ENCODE assay signal across 11 cellular contexts in genomic region chr17:59287452-59287851, GRCh38.
A peak's percentile ranks its signal among the peaks of the same experiment; 100 is the strongest.
DNase-seq lines count a peak whose midpoint lies in the region; ATAC-seq, FAIRE-seq and TF ChIP-seq lines count a peak whose summit lies in the region.
"Had no signal": no experiment of that assay in that cellular context is flagged by ENCODE, and none has a peak within 500 bp of the region (broad histone marks: within the 10 kb centered on the region; RNA-seq: fewer than 3 reads in every experiment).

No MANE protein-coding gene starts in this region.

- peak; percentile 2 for DNase-seq in stimulated activated CD4-positive, alpha-beta T cell treated with anti-CD3 and anti-CD28 coated beads, Interleukin-1b, Interleukin-23, amount 100 ng/mL, for 48 hours
- DNase-seq in stimulated activated CD4-positive, alpha-beta T cell treated with anti-CD3 and anti-CD28 coated beads, Interleukin-15, amount 100 ng/mL, for 24 hours, result no peak
- DNase-seq in RPMI8226 (peak; percentile 72), fibroblast of peridontal ligament (ENCODE audit: extremely low read depth) (peak; percentile 1), urothelium cell line (ENCODE audit: low spot score) (peak; percentile 66), ACHN (no peak)
- DNase-seq: activated naive CD4-positive, alpha-beta T cell treated with Interleukin-2 at 50 U/mL for 16 hours; hippocampal formation; retina had no signal

- ATAC-seq in HG02798 (IDR thresholded peaks at IDR 0.05; ENCODE audit: poor library complexity, unreplicated experiment), result no peak
- no peak for ATAC-seq in GM18505 (IDR thresholded peaks at IDR 0.05; ENCODE audit: unreplicated experiment)

- FAIRE-seq in urothelium cell line (lab: Jason Lieb, UNC), result no peak

- in situ Hi-C loops in ACHN (cut with HindIII; ENCODE audit: low pct_ligation_motif_present, low pct_unique_long_range_greater_than_20kb, low sequenced_read_pairs), result no loop called here

- no peak for TF ChIP-seq POLR2A in GM18505 (IDR thresholded peaks at IDR 0.05; ENCODE audit: borderline replicate concordance, extremely low read depth, insufficient read depth, insufficient read length)

Comparison
In these comparisons a context has a peak if more than half of its experiments do, and no peak if none do; other contexts are left out.
1. DNase-seq: peak in stimulated activated CD4-positive, alpha-beta T cell treated with anti-CD3 and anti-CD28 coated beads, Interleukin-1b, Interleukin-23, amount 100 ng/mL, for 48 hours (single experiment), RPMI8226 (single experiment), fibroblast of peridontal ligament (single experiment) and urothelium cell line (single experiment); none in stimulated activated CD4-positive, alpha-beta T cell treated with anti-CD3 and anti-CD28 coated beads, Interleukin-15, amount 100 ng/mL, for 24 hours (single experiment) and ACHN (single experiment).